ENCODE assay signal across 25 cellular contexts in the genomic region with DNA sequence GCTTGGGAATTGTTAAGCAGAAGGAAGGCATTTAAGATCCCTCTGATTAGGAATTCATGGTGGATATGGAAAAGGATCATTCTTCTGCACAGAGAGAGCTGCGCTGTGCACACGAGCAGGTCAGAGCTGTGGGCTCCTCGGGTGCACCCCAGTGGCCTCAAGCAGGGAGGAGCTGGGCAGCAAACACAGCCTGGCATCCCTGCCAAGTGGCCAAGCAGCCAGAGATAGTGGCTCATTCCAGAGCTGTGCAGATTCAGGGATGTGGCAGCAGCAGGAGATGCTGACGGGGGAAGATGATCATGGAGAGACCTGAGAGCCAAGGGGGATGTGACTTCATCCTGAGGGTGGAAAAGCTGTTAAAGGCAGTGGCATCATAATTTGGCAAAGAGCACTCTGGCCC. TPM values are rescaled to one million over a fixed set of nuclear protein-coding genes. Genes with fewer than 3 reads are reported as not detected.
DNase-seq lines count a peak whose midpoint lies in the region; ATAC-seq and TF ChIP-seq lines count a peak whose summit lies in the region.
"Had no signal": no experiment of that assay in that cellular context is flagged by ENCODE, and none has a peak within 500 bp of the region (broad histone marks: within the 10 kb centered on the region; RNA-seq: fewer than 3 reads in every experiment).

No MANE protein-coding gene starts in this region.

- peak overlapping the region; percentile 88 for H3K4me2 ChIP-seq in GM23338
- no peak overlapping the region for H3K4me2 ChIP-seq in Karpas-422 (ENCODE audit: low read depth, low read length, poor library complexity, severe bottlenecking)
- H3K4me2 ChIP-seq: BLaER1 had no signal

- H3K4me3 Mint-ChIP-seq in GM23338 (no peak overlapping the region; the same call in 2 of the 3 replicates), WTC11 (peak overlapping the region; percentile 43)
- H3K4me3 Mint-ChIP-seq: CD4-positive, alpha-beta memory T cell; CD4-positive, CD25-positive, alpha-beta regulatory T cell; CD8-positive, alpha-beta memory T cell had no signal

- H3K27ac ChIP-seq in GM23338 (ENCODE audit: low read depth) (no peak overlapping the region), Karpas-422 (ENCODE audit: low read length) (0 out of 2 replicates have a peak overlapping the region, but pooled peaks have one; percentile 34)
- H3K27ac ChIP-seq: BLaER1 had no signal

- H3K4me3 ChIP-seq in GM23338 (peak overlapping the region; percentile 64), Karpas-422 (ENCODE audit: low read length) (no peak overlapping the region)
- H3K4me3 ChIP-seq: BLaER1, GM12878 had no signal

- H3K36me3 ChIP-seq in GM23338 (ENCODE audit: insufficient read depth) (no peaks in the 10 kb centered on the region), Karpas-422 (ENCODE audit: insufficient read depth, low read length) (peaks cover 12% of the 10 kb centered on the region; the same call in 1 of the 2 replicates)
- H3K36me3 ChIP-seq: BE2C, BLaER1 had no signal

- H3K9me2 ChIP-seq in GM23338 (ENCODE audit: insufficient read depth) (no peaks in the 10 kb centered on the region; the same call in 1 of the 2 replicates), Karpas-422 (replicated peaks; ENCODE audit: insufficient read depth, low read length) (no peaks in the 10 kb centered on the region)

- H3K9me3 Mint-ChIP-seq in GM23338: peaks cover under 1% of the 10 kb centered on the region; the same call in 2 of the 3 replicates
- peaks cover 7% of the 10 kb centered on the region for H3K9me3 Mint-ChIP-seq in WTC11

- POLR2A ChIA-PET in WTC11 (lab: Charles Lee): no interaction called here

- CTCF ChIA-PET in WTC11 (lab: Charles Lee): interaction anchor here (1.5 kb wide), 1 partner anchor 33 kb away, joined by 9 read pairs; no protein-coding TSS in a partner anchor

- H3K9me3 ChIP-seq in Karpas-422 (ENCODE audit: low read length): no peaks in the 10 kb centered on the region
- H3K9me3 ChIP-seq: BE2C had no signal

- H3K79me2 ChIP-seq in GM23338 (replicated peaks; ENCODE audit: insufficient read depth) (no peaks in the 10 kb centered on the region), Karpas-422 (ENCODE audit: low read length) (peaks cover 80% of the 10 kb centered on the region)

- H3K4me1 ChIP-seq in GM23338 (ENCODE audit: insufficient read depth) (peaks cover 27% of the 10 kb centered on the region), Karpas-422 (ENCODE audit: low read length) (peaks cover 60% of the 10 kb centered on the region)
- H3K4me1 ChIP-seq: BE2C, BLaER1 had no signal

- H4K20me1 ChIP-seq in GM23338 (replicated peaks; ENCODE audit: insufficient read depth): no peaks in the 10 kb centered on the region
- no peaks in the 10 kb centered on the region for H4K20me1 ChIP-seq in Karpas-422 (ENCODE audit: insufficient read depth, low read depth, low read length)
- H4K20me1 ChIP-seq: BLaER1 had no signal

- ATAC-seq in GM23338 (no peak), WTC11 (no peak), HG02759 (IDR thresholded peaks at IDR 0.05; ENCODE audit: unreplicated experiment) (no peak), GM18498 (IDR thresholded peaks at IDR 0.05; ENCODE audit: unreplicated experiment) (no peak)
- ATAC-seq: GM12878 had no signal

- no peak for TF ChIP-seq CTCF in GM23338 (conservative IDR thresholded peaks at IDR 0.05; ENCODE audit: low read depth in 2 of 2)
- no peak for TF ChIP-seq CTCF in WTC11 (IDR thresholded peaks at IDR 0.05)

- H3K27me3 ChIP-seq in GM23338 (ENCODE audit: insufficient read depth) (peaks cover 52% of the 10 kb centered on the region), Karpas-422 (ENCODE audit: low read length) (no peaks in the 10 kb centered on the region)
- H3K27me3 ChIP-seq: BLaER1 had no signal

- no peak overlapping the region for H3K9ac ChIP-seq in Karpas-422 (ENCODE audit: low read length)
- H3K9ac ChIP-seq: BLaER1 had no signal

- H3K36me3 Mint-ChIP-seq in GM23338 (ENCODE audit: low read depth) (no peaks in the 10 kb centered on the region), WTC11 (peaks cover under 1% of the 10 kb centered on the region)
- H3K36me3 Mint-ChIP-seq: CD4-positive, CD25-positive, alpha-beta regulatory T cell had no signal

- DNase-seq in GM23338 (ENCODE audit: low spot score): no peak
- no peak for DNase-seq in Karpas-422
- no peak for DNase-seq in WTC11 (ENCODE audit: low spot score)
- no peak for DNase-seq in cortex of kidney (lab: John Stamatoyannopoulos, UW)
- DNase-seq: 8988T; ACHN; BE2C; C1 segment of cervical spinal cord; CD4-positive, alpha-beta memory T cell; CD4-positive, CD25-positive, alpha-beta regulatory T cell; CD8-positive, alpha-beta memory T cell; COR-L47; DMS 273 treated with DMSO at 0.1 percent for 48 hours; DMS153; DMS53; DMS79; DND-41; EL; GDM1 had no signal

- peaks cover 34% of the 10 kb centered on the region for H3K27me3 Mint-ChIP-seq in GM23338 (ENCODE audit: insufficient read depth, low read depth, poor library complexity)
- H3K27me3 Mint-ChIP-seq in WTC11 (ENCODE audit: low read depth): peaks cover 48% of the 10 kb centered on the region

- H3F3A ChIP-seq in GM23338 (replicated peaks; ENCODE audit: low read depth): no peaks in the 10 kb centered on the region

- H3K27ac Mint-ChIP-seq in GM23338 (no peak overlapping the region), WTC11 (no peak overlapping the region)
- H3K27ac Mint-ChIP-seq: CD14-positive monocyte; CD4-positive, alpha-beta memory T cell; CD4-positive, CD25-positive, alpha-beta regulatory T cell; CD8-positive, alpha-beta memory T cell had no signal

- peaks cover 14% of the 10 kb centered on the region for H3K4me1 Mint-ChIP-seq in GM23338
- H3K4me1 Mint-ChIP-seq in WTC11: peaks cover 17% of the 10 kb centered on the region

- 0 out of 2 replicates have a peak overlapping the region, but pooled peaks have one; percentile 39 for H2AFZ ChIP-seq in GM23338
- no peak overlapping the region for H2AFZ ChIP-seq in Karpas-422 (ENCODE audit: low read length)

TF ChIP-seq in GM23338, 12 proteins besides CTCF, POLR2A, EP300 and RAD21 (continues in another document):
- TF ChIP-seq JUNB (IDR thresholded peaks at IDR 0.05; ENCODE audit: unreplicated experiment) (no peak), ZNF331 (CRISPR knock-in tag; IDR thresholded peaks at IDR 0.05; ENCODE audit: low read depth) (no peak), ZNF114 (CRISPR knock-in tag; IDR thresholded peaks at IDR 0.05) (no peak)

TF ChIP-seq in WTC11, 78 proteins besides CTCF, POLR2A, EP300 and RAD21 (continues in another document):
- TF ChIP-seq, protein P1, sequence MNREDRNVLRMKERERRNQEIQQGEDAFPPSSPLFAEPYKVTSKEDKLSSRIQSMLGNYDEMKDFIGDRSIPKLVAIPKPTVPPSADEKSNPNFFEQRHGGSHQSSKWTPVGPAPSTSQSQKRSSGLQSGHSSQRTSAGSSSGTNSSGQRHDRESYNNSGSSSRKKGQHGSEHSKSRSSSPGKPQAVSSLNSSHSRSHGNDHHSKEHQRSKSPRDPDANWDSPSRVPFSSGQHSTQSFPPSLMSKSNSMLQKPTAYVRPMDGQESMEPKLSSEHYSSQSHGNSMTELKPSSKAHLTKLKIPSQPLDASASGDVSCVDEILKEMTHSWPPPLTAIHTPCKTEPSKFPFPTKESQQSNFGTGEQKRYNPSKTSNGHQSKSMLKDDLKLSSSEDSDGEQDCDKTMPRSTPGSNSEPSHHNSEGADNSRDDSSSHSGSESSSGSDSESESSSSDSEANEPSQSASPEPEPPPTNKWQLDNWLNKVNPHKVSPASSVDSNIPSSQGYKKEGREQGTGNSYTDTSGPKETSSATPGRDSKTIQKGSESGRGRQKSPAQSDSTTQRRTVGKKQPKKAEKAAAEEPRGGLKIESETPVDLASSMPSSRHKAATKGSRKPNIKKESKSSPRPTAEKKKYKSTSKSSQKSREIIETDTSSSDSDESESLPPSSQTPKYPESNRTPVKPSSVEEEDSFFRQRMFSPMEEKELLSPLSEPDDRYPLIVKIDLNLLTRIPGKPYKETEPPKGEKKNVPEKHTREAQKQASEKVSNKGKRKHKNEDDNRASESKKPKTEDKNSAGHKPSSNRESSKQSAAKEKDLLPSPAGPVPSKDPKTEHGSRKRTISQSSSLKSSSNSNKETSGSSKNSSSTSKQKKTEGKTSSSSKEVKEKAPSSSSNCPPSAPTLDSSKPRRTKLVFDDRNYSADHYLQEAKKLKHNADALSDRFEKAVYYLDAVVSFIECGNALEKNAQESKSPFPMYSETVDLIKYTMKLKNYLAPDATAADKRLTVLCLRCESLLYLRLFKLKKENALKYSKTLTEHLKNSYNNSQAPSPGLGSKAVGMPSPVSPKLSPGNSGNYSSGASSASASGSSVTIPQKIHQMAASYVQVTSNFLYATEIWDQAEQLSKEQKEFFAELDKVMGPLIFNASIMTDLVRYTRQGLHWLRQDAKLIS (CRISPR knock-in tag; IDR thresholded peaks at IDR 0.05; ENCODE audit: borderline replicate concordance): no peak
- TF ChIP-seq ATF1 (CRISPR knock-in tag; IDR thresholded peaks at IDR 0.05) (no peak), GRHL2 (CRISPR knock-in tag; IDR thresholded peaks at IDR 0.05; ENCODE audit: insufficient replicate concordance, severe bottlenecking) (no peak), KAT7 (CRISPR knock-in tag; IDR thresholded peaks at IDR 0.05; ENCODE audit: borderline replicate concordance) (no peak)
- TF ChIP-seq, protein P2, sequence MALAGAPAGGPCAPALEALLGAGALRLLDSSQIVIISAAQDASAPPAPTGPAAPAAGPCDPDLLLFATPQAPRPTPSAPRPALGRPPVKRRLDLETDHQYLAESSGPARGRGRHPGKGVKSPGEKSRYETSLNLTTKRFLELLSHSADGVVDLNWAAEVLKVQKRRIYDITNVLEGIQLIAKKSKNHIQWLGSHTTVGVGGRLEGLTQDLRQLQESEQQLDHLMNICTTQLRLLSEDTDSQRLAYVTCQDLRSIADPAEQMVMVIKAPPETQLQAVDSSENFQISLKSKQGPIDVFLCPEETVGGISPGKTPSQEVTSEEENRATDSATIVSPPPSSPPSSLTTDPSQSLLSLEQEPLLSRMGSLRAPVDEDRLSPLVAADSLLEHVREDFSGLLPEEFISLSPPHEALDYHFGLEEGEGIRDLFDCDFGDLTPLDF (CRISPR knock-in tag; IDR thresholded peaks at IDR 0.05): no peak

RNA-seq across cellular contexts. Expression of a gene that starts 55.9 kb away (rescaled TPM):
- 2.6 and 4.4 TPM in 2 replicates for total RNA-seq in GM23338 (2014; rRNA removed; shearing (Covaris generic))
- 4.1 and 4.5 TPM in 2 replicates for polyA plus RNA-seq in GM23338 (2016; fragmentation: Nextera tagmentation; extraction: Ambion mirVana)
- total RNA-seq in Karpas-422 (2014; rRNA removed; shearing (Covaris generic); ENCODE audit: low replicate concordance): 46.6 and 87.3 TPM in 2 replicates
- total RNA-seq in WTC11 (2021): 5.9 to 7.6 TPM (median 6.3 TPM) in 3 replicates
- total RNA-seq: G401 had no signal
- polyA plus RNA-seq: CD8-positive, alpha-beta memory T cell had no signal
